Comparison of ENCODE assay signal across 13 cellular contexts in the genomic region with DNA sequence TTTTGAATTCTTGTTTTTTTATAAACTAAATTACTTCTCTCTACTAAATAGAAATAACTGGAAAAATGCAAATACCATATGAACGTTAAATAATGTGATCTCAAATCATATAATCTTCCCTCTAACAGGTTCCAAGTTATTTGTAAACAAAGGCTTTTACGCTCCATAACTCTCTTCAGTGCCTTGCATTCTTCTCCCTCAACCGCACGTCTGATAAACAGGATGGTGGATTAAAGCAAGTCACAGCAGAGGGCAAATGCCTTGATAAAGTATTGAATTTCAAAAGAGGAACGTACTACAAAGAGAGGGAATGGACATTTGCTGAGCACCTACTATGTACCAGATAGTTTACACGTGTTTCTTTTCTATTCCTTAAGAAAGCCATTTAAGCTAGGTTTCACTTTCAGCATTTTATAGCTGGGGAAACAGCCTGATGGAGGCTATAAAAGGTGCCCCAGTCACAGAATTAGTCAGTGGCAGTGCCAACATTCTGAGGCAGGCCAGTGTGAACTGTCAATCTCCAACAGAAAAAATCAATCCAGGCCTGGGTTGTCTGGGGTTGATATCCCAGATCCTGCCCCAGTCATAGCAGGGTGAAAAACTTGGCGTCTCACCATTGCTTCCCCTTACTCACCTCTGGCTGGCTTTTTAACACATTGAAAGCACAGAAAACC.
"Had no signal": no experiment of that assay in that cellular context is flagged by ENCODE, and none has a peak within 500 bp of the region (broad histone marks: within the 10 kb centered on the region; RNA-seq: fewer than 3 reads in every experiment).

No MANE protein-coding gene starts in this region.

- H3K79me2 ChIP-seq: hepatocyte had no signal

- ATAC-seq: activated naive CD8-positive, alpha-beta T cell treated with anti-CD3 and anti-CD28 coated beads, Interleukin-2, amount 50 U/mL, for 24 hours; activated T-cell treated with anti-CD3 and anti-CD28 coated beads, Interleukin-2, amount 50 U/mL, for 72 hours; naive thymus-derived CD4-positive, alpha-beta T cell; T-cell had no signal

- FAIRE-seq: astrocyte had no signal

- H3K9me3 ChIP-seq: neutrophil, tibial nerve had no signal

- H3K27ac ChIP-seq: hepatocyte, neutrophil, tibial nerve had no signal

- H3K4me2 ChIP-seq: hepatocyte, smooth muscle cell had no signal

- H2AFZ ChIP-seq: hepatocyte had no signal

- H3K4me1 ChIP-seq: tibial nerve had no signal

- DNase-seq: activated CD4-positive, alpha-beta memory T cell treated with anti-CD3 and anti-CD28 coated beads for 36 hours; activated naive CD8-positive, alpha-beta T cell treated with anti-CD3 and anti-CD28 coated beads, Interleukin-2, amount 50 U/mL, for 24 hours; activated T-cell treated with anti-CD3 and anti-CD28 coated beads, Interleukin-2, amount 50 U/mL, for 72 hours; midbrain; naive thymus-derived CD4-positive, alpha-beta T cell; T-cell; T1000 had no signal

- H3K4me3 ChIP-seq: hepatocyte, lung, smooth muscle cell, tibial nerve had no signal

- H3K27me3 ChIP-seq: hepatocyte, neutrophil, tibial nerve had no signal
